36 cellular contexts compared by ENCODE assay signal in the genomic region with DNA sequence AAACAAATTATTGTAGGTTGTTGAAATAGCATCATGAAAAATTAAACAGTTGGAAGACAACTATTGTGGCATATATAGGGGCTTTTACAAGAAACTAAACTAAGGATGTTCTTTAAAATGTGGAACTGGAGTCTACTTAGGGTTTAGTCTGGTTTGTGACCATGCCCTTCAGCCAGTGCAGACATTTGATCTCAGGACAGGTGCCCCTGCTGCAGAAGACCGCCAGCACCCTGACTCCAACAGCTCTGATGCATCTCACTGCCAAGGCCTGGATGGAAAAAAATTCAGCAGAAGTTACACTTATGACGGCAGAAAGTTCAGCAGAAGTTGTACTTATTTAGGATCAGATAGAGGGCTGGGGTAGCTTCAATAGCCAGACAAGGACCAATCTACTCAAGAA.
"Had no signal": no experiment of that assay in that cellular context is flagged by ENCODE, and none has a peak within 500 bp of the region (broad histone marks: within the 10 kb centered on the region; RNA-seq: fewer than 3 reads in every experiment).

No MANE protein-coding gene starts in this region.

- H3K4me2 ChIP-seq: KMS-11 had no signal

- H3K4me3 ChIP-seq: MG63 had no signal

- H3K9ac ChIP-seq: KMS-11 had no signal

- H3K36me3 ChIP-seq: MG63 had no signal

- H3K27me3 ChIP-seq: MG63 had no signal

- H3K9me3 ChIP-seq: MG63 had no signal

- H3K27ac ChIP-seq: KMS-11 had no signal

- DNase-seq: Karpas-422, Kasumi-1, KBM-7, KG1, MG63, MM.1S, MV-4-11, NCI-H1048, NCI-H1092, NCI-H1092 treated with DMSO at 0.1 percent for 48 hours, NCI-H1105, NCI-H1105 treated with DMSO at 0.1 percent for 48 hours, NCI-H1417, NCI-H1417 treated with DMSO at 0.1 percent for 48 hours, NCI-H1436, NCI-H1436 treated with DMSO at 0.1 percent for 48 hours, NCI-H146, NCI-H1694, NCI-H1694 treated with DMSO at 0.1 percent for 48 hours, NCI-H187, NCI-H1930, NCI-H2029, NCI-H2029 treated with DMSO at 0.1 percent for 48 hours, NCI-H2081, NCI-H2081 treated with DMSO at 0.1 percent for 48 hours, NCI-H2107, NCI-H2171, NCI-H2171 treated with DMSO at 0.1 percent for 48 hours, NCI-H2227 treated with DMSO at 0.1 percent for 48 hours, NCI-H226, NCI-H345, NCI-H446, NCI-H446 treated with DMSO at 0.1 percent for 48 hours, NCI-H510A, NCI-H510A treated with DMSO at 0.1 percent for 48 hours had no signal
